Comparison of ENCODE assay signal across 9 cellular contexts in the genomic region with DNA sequence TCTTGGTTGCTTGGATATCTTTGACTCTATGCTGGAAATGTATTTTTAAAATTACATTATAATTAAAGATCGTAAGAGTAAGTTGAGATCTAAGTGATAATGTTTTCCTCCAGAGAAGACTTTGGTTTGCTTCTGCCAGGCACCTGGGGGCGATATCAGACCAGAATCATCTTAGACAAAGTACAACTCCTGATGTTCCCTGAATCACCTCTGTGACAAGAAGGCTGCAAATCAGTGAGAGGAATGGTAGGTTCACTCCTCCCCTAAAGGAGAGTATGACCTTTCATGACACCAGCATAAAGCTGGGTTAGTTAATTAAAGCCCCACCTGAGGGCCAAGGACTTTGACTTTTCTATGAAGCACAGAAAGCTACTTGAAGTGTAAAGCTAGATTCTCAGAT.
DNase-seq lines count a peak whose midpoint lies in the region; FAIRE-seq and TF ChIP-seq lines count a peak whose summit lies in the region.
"Had no signal": no experiment of that assay in that cellular context is flagged by ENCODE, and none has a peak within 500 bp of the region (broad histone marks: within the 10 kb centered on the region; RNA-seq: fewer than 3 reads in every experiment).

No MANE protein-coding gene starts in this region.

- POLR2A ChIA-PET in AG04450 (lab: Yijun Ruan, JAX) = no interaction called here

- H3K36me3 ChIP-seq in WERI-Rb-1 = no peaks in the 10 kb centered on the region

- H3K27ac ChIP-seq in AG04450 (ENCODE audit: low read depth, low read length) (no peak overlapping the region), WERI-Rb-1 (no peak overlapping the region)

- FAIRE-seq in HTR-8/SVneo (lab: Jason Lieb, UNC) = no peak
- FAIRE-seq: urothelium cell line had no signal

- CTCF ChIA-PET in AG04450 (lab: Charles Lee) = interaction anchor here (0.6 to 1.5 kb wide), 9 partner anchors 41 to 226 kb away, joined by 3 to 9 read pairs (median 3); no protein-coding TSS in a partner anchor

- H3K27me3 ChIP-seq in AG04450 (ENCODE audit: control insufficient read depth, insufficient read depth, low read length) (no peaks in the 10 kb centered on the region), WERI-Rb-1 (ENCODE audit: insufficient read depth, low read depth, severe bottlenecking) (no peaks in the 10 kb centered on the region)

- TF ChIP-seq CTCF in AG04450 (IDR thresholded peaks at IDR 0.05; ENCODE audit: low read depth, low read length) (peak; percentile 57), LNCaP clone FGC (IDR thresholded peaks at IDR 0.05; ENCODE audit: control insufficient read depth, extremely low read depth, insufficient read depth) (peak; percentile 53), WERI-Rb-1 (IDR thresholded peaks at IDR 0.05; ENCODE audit: low read depth, low read length) (peak; percentile 26; the same call in 1 of the 2 replicates)

- H3K4me3 ChIP-seq in AG04450 (ENCODE audit: low read depth, low read length) (no peak overlapping the region), LNCaP clone FGC (ENCODE audit: low read depth, low read length) (no peak overlapping the region), WERI-Rb-1 (ENCODE audit: low read depth, low read length) (no peak overlapping the region)

- peak; percentile 8 for DNase-seq in AG04450 (ENCODE audit: low read depth, low spot score)
- no peak for DNase-seq in LNCaP clone FGC (ENCODE audit: low read depth)
- peak; percentile 19 for DNase-seq in WERI-Rb-1
- peak; percentile 58 for DNase-seq in iris pigment epithelial cell (ENCODE audit: low read depth)
- DNase-seq in HTR-8/SVneo (ENCODE audit: insufficient read length, low spot score) = no peak
- DNase-seq in GDM1 (lab: John Stamatoyannopoulos, UW) = no peak
- DNase-seq in occipital lobe (lab: John Stamatoyannopoulos, UW) = no peak
- no peak for DNase-seq in inferior parietal cortex (ENCODE audit: extremely low spot score)

- H3K9me3 ChIP-seq in AG04450 (ENCODE audit: control insufficient read depth, insufficient read depth, low read length) (no peaks in the 10 kb centered on the region), WERI-Rb-1 (ENCODE audit: severe bottlenecking) (no peaks in the 10 kb centered on the region)

Comparison
In these comparisons a context has a peak if more than half of its experiments do, and no peak if none do; other contexts are left out.
1. DNase-seq: peak in AG04450 (single experiment), WERI-Rb-1 (single experiment) and iris pigment epithelial cell (single experiment); none in LNCaP clone FGC (single experiment), HTR-8/SVneo (single experiment), GDM1 (single experiment), occipital lobe (single experiment) and inferior parietal cortex (single experiment).
2. Peak in every context shown above with its lines, with median percentiles within 50 percentile points of each other: CTCF ChIP-seq.